In the genomic region with DNA sequence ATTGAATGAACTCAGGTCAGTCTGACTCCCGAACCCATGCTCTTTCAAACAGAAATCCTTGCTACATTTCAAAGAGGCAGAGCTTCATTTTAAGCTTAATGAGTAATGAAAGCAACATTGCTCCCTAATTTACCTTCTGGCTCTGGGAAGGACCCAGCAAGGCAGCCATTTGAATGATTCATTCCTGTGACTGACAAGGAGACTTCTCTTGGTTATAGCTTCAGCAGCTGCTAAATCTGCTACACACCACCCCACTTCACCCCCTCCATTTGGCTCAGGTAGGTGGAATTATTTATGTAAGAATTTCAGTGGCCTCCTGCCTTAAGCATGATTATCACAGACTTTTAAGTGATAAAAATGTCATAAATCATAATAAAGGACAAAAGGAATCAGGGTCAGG, we compare ENCODE assay signal across 16 cellular contexts.
DNase-seq lines count a peak whose midpoint lies in the region; ATAC-seq, FAIRE-seq and TF ChIP-seq lines count a peak whose summit lies in the region.
"Had no signal": no experiment of that assay in that cellular context is flagged by ENCODE, and none has a peak within 500 bp of the region (broad histone marks: within the 10 kb centered on the region; RNA-seq: fewer than 3 reads in every experiment).

No MANE protein-coding gene starts in this region.

- FAIRE-seq in astrocyte (lab: Jason Lieb, UNC) (no peak), HepG2 (lab: Jason Lieb, UNC) (no peak)
- FAIRE-seq: A549, GM12878, GM18507 had no signal

- POLR2A ChIA-PET in HepG2 (lab: Yijun Ruan, JAX): no interaction called here

- no peak overlapping the region for H3K27ac ChIP-seq in astrocyte (ENCODE audit: low read depth, low read length)
- peak overlapping the region; percentile 13 for H3K27ac ChIP-seq in psoas muscle
- H3K27ac ChIP-seq in skeletal muscle tissue (ENCODE audit: low read depth, low read length): peak overlapping the region; percentile 21
- H3K27ac ChIP-seq in Peyer's patch: no peak overlapping the region
- H3K27ac ChIP-seq in HepG2 (ENCODE audit: extremely low read length, insufficient read depth, low read length): no peak overlapping the region
- H3K27ac ChIP-seq: A549, C4-2B had no signal

- H3K79me2 ChIP-seq in astrocyte (ENCODE audit: insufficient read depth, low read length): no peaks in the 10 kb centered on the region
- H3K79me2 ChIP-seq in HepG2 (ENCODE audit: insufficient read depth, low read length): no peaks in the 10 kb centered on the region

- WGBS in psoas muscle, 3 donors: 88 to 96% (median 94%) methylated on average over 1 of the region's 1 CpG
- WGBS in HepG2 (ENCODE audit: low lambda C conversion rate): 100% methylated on average over 1 of the region's 1 CpG

- no peak overlapping the region for H3K9ac ChIP-seq in astrocyte (ENCODE audit: low read length)
- no peak overlapping the region for H3K9ac ChIP-seq in skeletal muscle tissue (ENCODE audit: low read depth in 1 of 3, low read length in 3 of 3)
- H3K9ac ChIP-seq in HepG2 (ENCODE audit: insufficient read depth, low read depth, low read length): no peak overlapping the region

- no peaks in the 10 kb centered on the region for H3K36me3 ChIP-seq in astrocyte (ENCODE audit: insufficient read depth, low read length)
- H3K36me3 ChIP-seq in psoas muscle (ENCODE audit: insufficient read depth in 1 of 2, low read depth in 1 of 2): no peaks in the 10 kb centered on the region
- H3K36me3 ChIP-seq in skeletal muscle tissue (ENCODE audit: control insufficient read depth in 3 of 3, insufficient read depth in 3 of 3, low read length in 3 of 3): no peaks in the 10 kb centered on the region
- H3K36me3 ChIP-seq in Peyer's patch: no peaks in the 10 kb centered on the region
- peaks cover 1 to 27% of the 10 kb centered on the region in 2 experiments; a peak in 1 of 5 replicates for H3K36me3 ChIP-seq in HepG2 (replicated peaks in 1 of 2; ENCODE audit: control insufficient read depth in 1 of 2, insufficient read depth in 2 of 2, low read length in 2 of 2)
- H3K36me3 ChIP-seq: BE2C had no signal

- H4K20me1 ChIP-seq in astrocyte (ENCODE audit: insufficient read depth, low read length): no peaks in the 10 kb centered on the region
- no peaks in the 10 kb centered on the region for H4K20me1 ChIP-seq in HepG2 (ENCODE audit: insufficient read depth, low read length)

- no peak for TF ChIP-seq POLR2A in Peyer's patch (IDR thresholded peaks at IDR 0.05)
- TF ChIP-seq POLR2A in HepG2 (IDR thresholded peaks at IDR 0.05; ENCODE audit: insufficient read depth in 1 of 2, low read depth in 2 of 2, low read length in 2 of 2): no peak

- in situ Hi-C loops in HepG2 (cut with HindIII; ENCODE audit: extremely low pct_ligation_motif_present, low pct_unique_long_range_greater_than_20kb): no loop called here

- intact Hi-C loops in psoas muscle (cut with DNase I) (loop anchor here in 1 of 2 donors (5.0 kb wide), 1 partner anchor 120 kb away; no protein-coding TSS in a partner anchor), HepG2 (cut with micrococcal nuclease; ENCODE audit: unreplicated experiment) (no loop called here)

- no TSS peak for BruUV-seq in HepG2 (replicated peaks; lab: Mats Ljungman, UMichigan)

- TF ChIP-seq EP300 in HepG2 (IDR thresholded peaks at IDR 0.05; ENCODE audit: low read depth in 2 of 2, low read length in 2 of 2) (no peak), HepG2 (CRISPR knock-in tag; IDR thresholded peaks at IDR 0.05; ENCODE audit: borderline replicate concordance) (no peak)

- H2AFZ ChIP-seq in astrocyte (ENCODE audit: low read depth, low read length): no peak overlapping the region
- H2AFZ ChIP-seq in HepG2 (ENCODE audit: low read length): no peak overlapping the region
- H2AFZ ChIP-seq: GM23338 had no signal

- H3K4me3 Mint-ChIP-seq in astrocyte (ENCODE audit: unreplicated experiment): no peak overlapping the region
- H3K4me3 Mint-ChIP-seq: CD4-positive, alpha-beta memory T cell; GM23338 had no signal

- ATAC-seq in psoas muscle (peak; percentile 70 to 90 (median 84)), HepG2 (no peak)
- ATAC-seq: A549, GM12878, GM23338 had no signal

- H3K4me3 ChIP-seq in astrocyte (ENCODE audit: insufficient read depth, low read depth, low read length): no peak overlapping the region
- no peak overlapping the region for H3K4me3 ChIP-seq in epithelial cell of esophagus (ENCODE audit: low read length)
- no peak overlapping the region for H3K4me3 ChIP-seq in psoas muscle
- H3K4me3 ChIP-seq in skeletal muscle tissue (ENCODE audit: low read length in 3 of 3): no peak overlapping the region
- H3K4me3 ChIP-seq in Peyer's patch: no peak overlapping the region
- H3K4me3 ChIP-seq in HepG2 (replicated peaks in 1 of 3; ENCODE audit: insufficient read depth in 1 of 3, low read depth in 2 of 3, low read length in 3 of 3): no peak overlapping the region
- H3K4me3 ChIP-seq: A549, GM12878, GM23338 had no signal

- no peaks in the 10 kb centered on the region for H3K27me3 Mint-ChIP-seq in astrocyte (ENCODE audit: low read depth, unreplicated experiment)
- H3K27me3 Mint-ChIP-seq: CD4-positive, alpha-beta memory T cell had no signal

- TF ChIP-seq CTCF in astrocyte (IDR thresholded peaks at IDR 0.05; ENCODE audit: insufficient read depth, low read depth, low read length): no peak
- TF ChIP-seq CTCF in epithelial cell of esophagus (IDR thresholded peaks at IDR 0.05; ENCODE audit: insufficient read depth, low read depth, low read length, missing control alignments): no peak
- no peak for TF ChIP-seq CTCF in psoas muscle (IDR thresholded peaks at IDR 0.05)
- no peak for TF ChIP-seq CTCF in Peyer's patch (IDR thresholded peaks at IDR 0.05)
- TF ChIP-seq CTCF in HepG2 (CRISPR knock-in tag; IDR thresholded peaks at IDR 0.05): no peak

- H3K27ac Mint-ChIP-seq in astrocyte (ENCODE audit: unreplicated experiment): no peak overlapping the region
- H3K27ac Mint-ChIP-seq: CD4-positive, alpha-beta memory T cell; GM23338 had no signal

- peaks cover 17% of the 10 kb centered on the region for H3K4me1 Mint-ChIP-seq in astrocyte (ENCODE audit: low read depth, unreplicated experiment)
- H3K4me1 Mint-ChIP-seq: GM23338 had no signal

- TF ChIP-seq RAD21 in HepG2 (CRISPR knock-in tag; IDR thresholded peaks at IDR 0.05): no peak

- H3K36me3 Mint-ChIP-seq in astrocyte (ENCODE audit: low read depth, unreplicated experiment): no peaks in the 10 kb centered on the region

- CTCF ChIA-PET in HepG2 (lab: Yijun Ruan, JAX; ENCODE audit: low intra/inter-chr PET ratio, low total read pairs): no interaction called here

- H3K9me3 Mint-ChIP-seq in astrocyte (ENCODE audit: unreplicated experiment): no peaks in the 10 kb centered on the region
- H3K9me3 Mint-ChIP-seq: CD4-positive, alpha-beta memory T cell; GM23338 had no signal

- DNase-seq in astrocyte (ENCODE audit: low read depth) (peak; percentile 16), epithelial cell of esophagus (ENCODE audit: low read depth) (peak; percentile 55), psoas muscle (no peak), T-helper 1 cell (no peak), Peyer's patch (no peak), HepG2 (ENCODE audit: low spot score) (no peak)
- DNase-seq: BE2C; CD4-positive, alpha-beta memory T cell; DMS79; H7 had no signal

- H3K27me3 ChIP-seq in astrocyte (ENCODE audit: insufficient read depth, low read length) (no peaks in the 10 kb centered on the region), psoas muscle (ENCODE audit: insufficient read depth in 3 of 3, low read length in 2 of 3) (no peaks in the 10 kb centered on the region), skeletal muscle tissue (ENCODE audit: control insufficient read depth in 3 of 3, insufficient read depth in 3 of 3, low read length in 3 of 3) (no peaks in the 10 kb centered on the region), Peyer's patch (no peaks in the 10 kb centered on the region), HepG2 (ENCODE audit: control insufficient read depth in 1 of 2, insufficient read depth in 2 of 2, low read length in 2 of 2) (no peaks in the 10 kb centered on the region)
- H3K27me3 ChIP-seq: BE2C had no signal

- H3K9me3 ChIP-seq in astrocyte (ENCODE audit: insufficient read depth, low read depth, low read length) (no peaks in the 10 kb centered on the region), psoas muscle (no peaks in the 10 kb centered on the region), skeletal muscle tissue (ENCODE audit: control insufficient read depth in 3 of 3, low read length in 3 of 3) (no peaks in the 10 kb centered on the region), Peyer's patch (no peaks in the 10 kb centered on the region), HepG2 (ENCODE audit: low read length) (no peaks in the 10 kb centered on the region)
- H3K9me3 ChIP-seq: A549, BE2C had no signal

- H3K4me2 ChIP-seq in astrocyte (ENCODE audit: low read length) (no peak overlapping the region), HepG2 (ENCODE audit: low read depth, low read length) (no peak overlapping the region)
- H3K4me2 ChIP-seq: A549, GM23338 had no signal

- H3K4me1 ChIP-seq in astrocyte (ENCODE audit: insufficient read depth, low read length): no peaks in the 10 kb centered on the region
- peaks cover 23% of the 10 kb centered on the region for H3K4me1 ChIP-seq in psoas muscle
- peaks cover 11 to 28% (median 14%) of the 10 kb centered on the region in 3 donors for H3K4me1 ChIP-seq in skeletal muscle tissue (ENCODE audit: control insufficient read depth in 3 of 3, insufficient read depth in 3 of 3, low read length in 3 of 3)
- H3K4me1 ChIP-seq in Peyer's patch: no peaks in the 10 kb centered on the region
- no peaks in the 10 kb centered on the region for H3K4me1 ChIP-seq in HepG2 (ENCODE audit: insufficient read depth, low read length)
- H3K4me1 ChIP-seq: A549, BE2C had no signal

TF ChIP-seq in HepG2, 621 proteins besides CTCF, POLR2A, EP300 and RAD21 (continues in another document):
- TF ChIP-seq TCF12 (IDR thresholded peaks at IDR 0.05) (no peak), TCF12 (CRISPR knock-in tag; IDR thresholded peaks at IDR 0.05) (no peak), MXD4 (CRISPR knock-in tag; IDR thresholded peaks at IDR 0.05) (no peak), ZNF33B (CRISPR knock-in tag; IDR thresholded peaks at IDR 0.05) (no peak), FOXO1 (CRISPR knock-in tag; IDR thresholded peaks at IDR 0.05) (no peak), SIN3A (IDR thresholded peaks at IDR 0.05; ENCODE audit: borderline replicate concordance, low read depth, low read length) (no peak), PAX8 (CRISPR knock-in tag; IDR thresholded peaks at IDR 0.05; ENCODE audit: borderline replicate concordance) (no peak), ZFP36L1 (CRISPR knock-in tag; IDR thresholded peaks at IDR 0.05) (no peak), ZNF235 (CRISPR knock-in tag; IDR thresholded peaks at IDR 0.05; ENCODE audit: borderline replicate concordance) (no peak), FOXK2 (IDR thresholded peaks at IDR 0.05) (no peak)
- TF ChIP-seq, protein P1, sequence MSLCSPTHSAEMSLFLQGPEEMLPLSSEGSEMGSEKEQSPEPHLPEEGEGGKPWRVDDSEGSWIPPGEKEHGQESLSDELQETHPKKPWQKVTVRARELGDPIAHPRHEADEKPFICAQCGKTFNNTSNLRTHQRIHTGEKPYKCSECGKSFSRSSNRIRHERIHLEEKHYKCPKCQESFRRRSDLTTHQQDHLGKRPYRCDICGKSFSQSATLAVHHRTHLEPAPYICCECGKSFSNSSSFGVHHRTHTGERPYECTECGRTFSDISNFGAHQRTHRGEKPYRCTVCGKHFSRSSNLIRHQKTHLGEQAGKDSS (CRISPR knock-in tag; IDR thresholded peaks at IDR 0.05; ENCODE audit: borderline replicate concordance, low read depth): no peak

Comparison
In these comparisons a context has a peak if more than half of its experiments do, and no peak if none do; other contexts are left out.
1. DNase-seq: peak in astrocyte (single experiment) and epithelial cell of esophagus (single experiment); none in psoas muscle (0 of 2), T-helper 1 cell (0 of 5), Peyer's patch (0 of 3) and HepG2 (single experiment).
2. H3K27ac ChIP-seq: peak in psoas muscle (single experiment) and skeletal muscle tissue (single experiment); none in astrocyte (single experiment), Peyer's patch (0 of 4) and HepG2 (single experiment).